21 cellular contexts compared by ENCODE assay signal in the genomic region with DNA sequence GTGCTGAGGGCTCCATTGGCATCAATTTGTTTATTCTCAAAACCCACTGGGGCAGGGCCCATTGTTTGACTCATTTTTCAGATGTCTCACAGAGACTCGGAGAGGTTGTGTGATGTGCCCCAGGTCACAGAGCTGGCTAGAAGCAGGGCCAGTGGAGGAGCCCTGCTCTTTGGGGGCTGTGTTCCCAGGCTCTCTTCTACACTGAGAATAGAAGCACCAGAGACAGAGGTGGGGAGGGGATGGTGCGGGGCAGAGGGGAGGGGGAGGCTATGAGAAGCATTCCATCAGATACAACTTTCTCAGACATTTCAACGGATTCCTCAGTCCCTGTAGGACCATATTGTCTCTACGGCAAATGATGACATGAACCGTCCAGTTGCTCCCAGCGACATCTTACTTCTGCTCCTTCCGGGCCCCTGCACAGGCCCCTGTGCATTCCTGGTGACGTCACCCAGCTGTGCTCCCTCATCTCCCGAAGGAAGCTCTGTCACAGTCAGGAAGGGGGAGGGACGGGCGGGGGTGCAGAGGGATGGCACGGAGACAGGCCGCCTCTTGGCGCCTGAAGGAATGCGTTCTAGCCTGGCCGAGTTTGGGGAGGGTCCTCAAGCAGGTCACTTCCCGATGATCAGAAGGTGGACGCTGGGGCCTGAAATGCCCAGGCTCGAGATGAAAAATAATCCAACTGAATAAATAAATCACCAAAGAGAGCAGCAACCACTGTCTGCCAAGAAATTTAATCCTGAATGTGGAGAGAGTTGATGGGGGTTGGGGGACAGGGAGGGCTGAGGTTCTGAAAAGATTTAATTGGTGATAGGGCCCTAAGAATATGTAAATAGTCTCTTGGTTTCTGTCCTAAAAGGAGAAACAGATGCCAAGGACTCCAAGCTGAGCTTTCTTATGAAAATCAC.
DNase-seq lines count a peak whose midpoint lies in the region; ATAC-seq, FAIRE-seq and TF ChIP-seq lines count a peak whose summit lies in the region.
"Had no signal": no experiment of that assay in that cellular context is flagged by ENCODE, and none has a peak within 500 bp of the region (broad histone marks: within the 10 kb centered on the region; RNA-seq: fewer than 3 reads in every experiment).

No MANE protein-coding gene starts in this region.

- H4K20me1 ChIP-seq in endothelial cell of umbilical vein (replicated peaks; ENCODE audit: control insufficient read depth, extremely low read depth, insufficient read depth, low read length), result no peaks in the 10 kb centered on the region

- TF ChIP-seq CTCF in cardiac muscle cell (IDR thresholded peaks at IDR 0.05; ENCODE audit: low read depth, low read length), result no peak
- TF ChIP-seq CTCF in endothelial cell of umbilical vein (IDR thresholded peaks at IDR 0.05; ENCODE audit: extremely low read depth in 1 of 2, insufficient read depth in 1 of 2, low read depth in 1 of 2, low read length in 2 of 2), result no peak
- TF ChIP-seq CTCF in esophagus muscularis mucosa (IDR thresholded peaks at IDR 0.05), result no peak

- TF ChIP-seq POLR2A in endothelial cell of umbilical vein (IDR thresholded peaks at IDR 0.05; ENCODE audit: low read depth, low read length) (no peak), esophagus muscularis mucosa (IDR thresholded peaks at IDR 0.05; ENCODE audit: low read depth) (no peak)

- H3K9ac ChIP-seq in endothelial cell of umbilical vein (replicated peaks; ENCODE audit: extremely low read depth, insufficient read depth, low read length) (no peak overlapping the region), mesenchymal stem cell (ENCODE audit: low read length) (no peak overlapping the region)

- H2AFZ ChIP-seq in endothelial cell of umbilical vein (ENCODE audit: low read depth, low read length) (peak overlapping the region; percentile 52), mesenchymal stem cell (ENCODE audit: low read depth, low read length) (peak overlapping the region; percentile 15)

- DNase-seq in cardiac muscle cell (ENCODE audit: low read depth in 1 of 2, low spot score in 1 of 2) (peak; percentile 17 to 23), Right ventricle myocardium superior (no peak), endothelial cell of umbilical vein (ENCODE audit: low read depth, low spot score) (no peak), mesenchymal stem cell (peak; percentile 71), esophagus muscularis mucosa (ENCODE audit: extremely low spot score) (no peak), NCI-H82 treated with DMSO at 0.1 percent for 48 hours (lab: John Stamatoyannopoulos, UW; ENCODE audit: unreplicated experiment) (no peak), activated gamma-delta T cell treated with Interleukin-2 at 50 U/mL for 16 hours (no peak)
- DNase-seq: 8988T; activated CD4-positive, alpha-beta T cell treated with anti-CD3 and anti-CD28 coated beads, Interleukin-2, amount 50 U/mL, for 48 hours; adrenal gland; CD8-positive, alpha-beta T cell; colonic mucosa; hypothalamus; NCI-H1436 treated with DMSO at 0.1 percent for 48 hours; nucleus accumbens; SHP77; stomach; T-helper 9 cell had no signal

- no peak for TF ChIP-seq EP300 in esophagus muscularis mucosa (IDR thresholded peaks at IDR 0.05)

- no peaks in the 10 kb centered on the region for H3K9me1 ChIP-seq in endothelial cell of umbilical vein (replicated peaks; ENCODE audit: control insufficient read depth, extremely low read depth, insufficient read depth, low read length)

- H4K8ac ChIP-seq in mesenchymal stem cell (ENCODE audit: low read length), result peak overlapping the region; percentile 87

- H3K4me1 ChIP-seq in cardiac muscle cell (ENCODE audit: low read depth) (peaks cover 15% of the 10 kb centered on the region), endothelial cell of umbilical vein (ENCODE audit: control insufficient read depth, extremely low read depth, insufficient read depth, low read length) (no peaks in the 10 kb centered on the region), mesenchymal stem cell (ENCODE audit: control insufficient read depth, insufficient read depth, low read depth, low read length) (peaks cover 12% of the 10 kb centered on the region), esophagus muscularis mucosa (peaks cover 0 to 13% (median 11%) of the 10 kb centered on the region in 4 donors)
- H3K4me1 ChIP-seq: adrenal gland, colonic mucosa had no signal

- no peak overlapping the region for H3K23ac ChIP-seq in mesenchymal stem cell (ENCODE audit: low read length in 2 of 2)

- H2AK5ac ChIP-seq in mesenchymal stem cell (ENCODE audit: low read length, severe bottlenecking), result no peak overlapping the region

- H2BK120ac ChIP-seq in mesenchymal stem cell (ENCODE audit: low read depth, low read length), result peak overlapping the region; percentile 82

- H2BK12ac ChIP-seq in mesenchymal stem cell (ENCODE audit: low read length in 2 of 2), result peak overlapping the region; percentile 73 to 88

- no peak overlapping the region for H2BK15ac ChIP-seq in mesenchymal stem cell (ENCODE audit: low read depth, poor library complexity, severe bottlenecking)

- H3K9me3 ChIP-seq in cardiac muscle cell (ENCODE audit: low read depth) (no peaks in the 10 kb centered on the region), endothelial cell of umbilical vein (replicated peaks; ENCODE audit: control insufficient read depth, insufficient read depth, low read length) (no peaks in the 10 kb centered on the region), mesenchymal stem cell (ENCODE audit: control insufficient read depth, low read length) (no peaks in the 10 kb centered on the region), esophagus muscularis mucosa (no peaks in the 10 kb centered on the region)
- H3K9me3 ChIP-seq: adrenal gland, colonic mucosa, stomach had no signal

- no peaks in the 10 kb centered on the region for H3K27me3 ChIP-seq in cardiac muscle cell
- no peaks in the 10 kb centered on the region for H3K27me3 ChIP-seq in endothelial cell of umbilical vein (ENCODE audit: control insufficient read depth in 2 of 2, insufficient read depth in 2 of 2, low read length in 2 of 2)
- H3K27me3 ChIP-seq in mesenchymal stem cell (ENCODE audit: control insufficient read depth in 1 of 2, insufficient read depth in 1 of 2, low read length in 2 of 2), result peaks cover 0 to 32% of the 10 kb centered on the region in 2 experiments
- no peaks in the 10 kb centered on the region for H3K27me3 ChIP-seq in esophagus muscularis mucosa
- H3K27me3 ChIP-seq: colonic mucosa had no signal

- no peak overlapping the region for H3K4me2 ChIP-seq in endothelial cell of umbilical vein (ENCODE audit: insufficient read depth, low read length)
- H3K4me2 ChIP-seq in mesenchymal stem cell (ENCODE audit: low read length, poor library complexity, severe bottlenecking), result no peak overlapping the region

- no peak overlapping the region for H2BK5ac ChIP-seq in mesenchymal stem cell (ENCODE audit: low read depth, low read length, poor library complexity, severe bottlenecking)

- H3K18ac ChIP-seq in mesenchymal stem cell (ENCODE audit: low read depth in 1 of 2, low read length in 2 of 2), result peak overlapping the region; percentile 58 to 69

- no peaks in the 10 kb centered on the region for H3K79me2 ChIP-seq in endothelial cell of umbilical vein (ENCODE audit: control insufficient read depth, insufficient read depth, low read length)

- H3K4me3 ChIP-seq in cardiac muscle cell (no peak overlapping the region), endothelial cell of umbilical vein (replicated peaks in 1 of 3; ENCODE audit: insufficient read depth in 1 of 3, low read depth in 1 of 3, low read length in 3 of 3) (no peak overlapping the region), mesenchymal stem cell (ENCODE audit: insufficient read depth in 1 of 2, low read depth in 1 of 2, low read length in 2 of 2) (no peak overlapping the region), esophagus muscularis mucosa (no peak overlapping the region)
- H3K4me3 ChIP-seq: adrenal gland, colonic mucosa, stomach had no signal

- no peaks in the 10 kb centered on the region for H3K79me1 ChIP-seq in mesenchymal stem cell (replicated peaks; ENCODE audit: low read length, poor library complexity, severe bottlenecking)

- dilution Hi-C loops in endothelial cell of umbilical vein (cut with MboI; ENCODE audit: extremely low pct_ligation_motif_present, low sequenced_read_pairs), result loop anchor here (25.0 kb wide), 1 partner anchor 120 kb away; a partner anchor contains a TSS

- H3K27ac ChIP-seq in cardiac muscle cell (no peak overlapping the region), endothelial cell of umbilical vein (ENCODE audit: insufficient read depth, low read depth, low read length) (peak overlapping the region; percentile 26), mesenchymal stem cell (ENCODE audit: low read length, poor library complexity, severe bottlenecking) (no peak overlapping the region), esophagus muscularis mucosa (replicated peaks in 1 of 4) (peak overlapping the region in 2 of 4 donors; percentile 5 to 18)
- H3K27ac ChIP-seq: adrenal gland, colonic mucosa had no signal

- H3K14ac ChIP-seq in mesenchymal stem cell (ENCODE audit: low read length in 2 of 2), result peak overlapping the region in 1 of 2 experiments; percentile 22

- H3K4ac ChIP-seq in mesenchymal stem cell (ENCODE audit: low read depth in 1 of 2, low read length in 2 of 2), result peak overlapping the region; percentile 44 to 69

- H3K36me3 ChIP-seq in cardiac muscle cell (no peaks in the 10 kb centered on the region), endothelial cell of umbilical vein (ENCODE audit: control insufficient read depth in 2 of 2, extremely low read depth in 1 of 2, insufficient read depth in 2 of 2, low read length in 2 of 2) (no peaks in the 10 kb centered on the region), mesenchymal stem cell (ENCODE audit: control insufficient read depth in 1 of 2, insufficient read depth in 2 of 2, low read depth in 1 of 2, low read length in 2 of 2) (no peaks in the 10 kb centered on the region), esophagus muscularis mucosa (no peaks in the 10 kb centered on the region)
- H3K36me3 ChIP-seq: adrenal gland, colonic mucosa, stomach had no signal

- peak overlapping the region; percentile 44 for H4K91ac ChIP-seq in mesenchymal stem cell (ENCODE audit: low read length)

- CTCF ChIA-PET in endothelial cell of umbilical vein (lab: Charles Lee), result interaction anchor here (0.8 to 6.1 kb wide), 4 partner anchors 8 to 73 kb away, joined by 3 to 52 read pairs (median 6); no protein-coding TSS in a partner anchor

- TSS peak; percentile 14 for BruUV-seq in endothelial cell of umbilical vein (replicated peaks; lab: Mats Ljungman, UMichigan)

- 10% methylated on average over 15 of the region's 19 CpGs for WGBS in mesenchymal stem cell
- 30% methylated on average over 19 of the region's 19 CpGs for WGBS in esophagus muscularis mucosa

- FAIRE-seq in endothelial cell of umbilical vein (lab: Jason Lieb, UNC), result peak; percentile 55
- FAIRE-seq: G401.6 had no signal

- intact Hi-C loops in Right ventricle myocardium superior (cut with DNase I), result no loop called here
- intact Hi-C loops in endothelial cell of umbilical vein (cut with micrococcal nuclease), result no loop called here
- intact Hi-C loops in esophagus muscularis mucosa (cut with DNase I), result loop anchor here (10.0 kb wide), 1 partner anchor 57 kb away; no protein-coding TSS in a partner anchor

- no peak for ATAC-seq in Right ventricle myocardium superior (ENCODE audit: poor library complexity)
- no peak for ATAC-seq in HG03354 (IDR thresholded peaks at IDR 0.05; ENCODE audit: poor library complexity, severe bottlenecking, unreplicated experiment)
- ATAC-seq: CD8-positive, alpha-beta T cell; esophagus mucosa had no signal

- POLR2A ChIA-PET in endothelial cell of umbilical vein (lab: Charles Lee), result interaction anchor here (0.6 kb wide), 1 partner anchor 8 kb away, joined by 3 read pairs; no protein-coding TSS in a partner anchor

Comparison
In these comparisons a context has a peak if more than half of its experiments do, and no peak if none do; other contexts are left out.
1. DNase-seq: peak in cardiac muscle cell (2 of 2) and mesenchymal stem cell (single experiment); none in Right ventricle myocardium superior (single experiment), endothelial cell of umbilical vein (single experiment), esophagus muscularis mucosa (single experiment), NCI-H82 treated with DMSO at 0.1 percent for 48 hours (single experiment) and activated gamma-delta T cell treated with Interleukin-2 at 50 U/mL for 16 hours (single experiment).